19 cellular contexts compared by ENCODE assay signal in genomic region chr9:112731971-112732370, GRCh38.
"Had no signal": no experiment of that assay in that cellular context is flagged by ENCODE, and none has a peak within 500 bp of the region (broad histone marks: within the 10 kb centered on the region; RNA-seq: fewer than 3 reads in every experiment).

No MANE protein-coding gene starts in this region.

- H3K4me1 ChIP-seq: suprapubic skin had no signal

- ATAC-seq: activated CD4-positive, alpha-beta T cell treated with anti-CD3 and anti-CD28 coated beads for 36 hours; activated T-cell treated with anti-CD3 and anti-CD28 coated beads, Interleukin-2, amount 50 U/mL, for 4 hours; naive thymus-derived CD4-positive, alpha-beta T cell; stimulated activated naive CD8-positive, alpha-beta T cell treated with anti-CD3 and anti-CD28 coated beads, Interleukin-15, Interleukin-2, amounts not matched to agents 100 U/mL and 50 U/mL, for 24 hours; T-helper 17 cell had no signal

- H3K9me3 ChIP-seq: adrenal gland, neutrophil, suprapubic skin had no signal

- FAIRE-seq: keratinocyte had no signal

- H3K27me3 Mint-ChIP-seq: activated CD4-positive, alpha-beta memory T cell treated with anti-CD3 and anti-CD28 coated beads, Interleukin-2, amount 10 ng/mL, durations not matched to agents 7 days and 5 days; activated CD4-positive, alpha-beta T cell treated with anti-CD3 and anti-CD28 coated beads for 36 hours; T-helper 17 cell; type B pancreatic cell had no signal

- H3K27ac ChIP-seq: adrenal gland, cardiac muscle cell, dorsolateral prefrontal cortex, neutrophil, skin epidermis, suprapubic skin, WERI-Rb-1 had no signal

- H3K4me3 Mint-ChIP-seq: activated CD4-positive, alpha-beta memory T cell treated with anti-CD3 and anti-CD28 coated beads, Interleukin-2, amount 10 ng/mL, durations not matched to agents 7 days and 5 days; activated CD4-positive, alpha-beta T cell treated with anti-CD3 and anti-CD28 coated beads for 36 hours; activated T-cell treated with anti-CD3 and anti-CD28 coated beads, Interleukin-2, amount 50 U/mL, for 4 hours; naive thymus-derived CD4-positive, alpha-beta T cell; T-helper 17 cell; type B pancreatic cell had no signal

- H3K9me3 Mint-ChIP-seq: activated CD4-positive, alpha-beta memory T cell treated with anti-CD3 and anti-CD28 coated beads, Interleukin-2, amount 10 ng/mL, durations not matched to agents 7 days and 5 days; activated T-cell treated with anti-CD3 and anti-CD28 coated beads, Interleukin-2, amount 50 U/mL, for 4 hours; naive thymus-derived CD4-positive, alpha-beta T cell; type B pancreatic cell had no signal

- H3K4me1 Mint-ChIP-seq: activated CD4-positive, alpha-beta T cell treated with anti-CD3 and anti-CD28 coated beads for 36 hours; T-helper 17 cell had no signal

- H3K27ac Mint-ChIP-seq: activated CD4-positive, alpha-beta memory T cell treated with anti-CD3 and anti-CD28 coated beads, Interleukin-2, amount 10 ng/mL, durations not matched to agents 7 days and 5 days; activated CD4-positive, alpha-beta T cell treated with anti-CD3 and anti-CD28 coated beads for 36 hours; naive thymus-derived CD4-positive, alpha-beta T cell; T-helper 17 cell; type B pancreatic cell had no signal

- H3K36me3 Mint-ChIP-seq: naive thymus-derived CD4-positive, alpha-beta T cell; type B pancreatic cell had no signal

- DNase-seq: activated CD4-positive, alpha-beta memory T cell treated with anti-CD3 and anti-CD28 coated beads, Interleukin-2, amount 10 ng/mL, durations not matched to agents 7 days and 5 days; activated CD4-positive, alpha-beta T cell treated with anti-CD3 and anti-CD28 coated beads for 36 hours; activated effector memory CD4-positive, alpha-beta T cell treated with Interleukin-2 at 50 U/mL for 16 hours; activated naive CD4-positive, alpha-beta T cell treated with anti-CD3 and anti-CD28 coated beads, Interleukin-2, amount 50 U/mL, for 16 hours; activated T-cell treated with anti-CD3 and anti-CD28 coated beads, Interleukin-2, amount 50 U/mL, for 4 hours; adrenal gland; dorsolateral prefrontal cortex; hippocampal formation; naive thymus-derived CD4-positive, alpha-beta T cell; posterior cingulate gyrus; stimulated activated naive CD8-positive, alpha-beta T cell treated with anti-CD3 and anti-CD28 coated beads, Interleukin-15, Interleukin-2, amounts not matched to agents 100 U/mL and 50 U/mL, for 24 hours; T-helper 17 cell; WERI-Rb-1 had no signal

- H3K4me3 ChIP-seq: adrenal gland, cardiac muscle cell, dorsolateral prefrontal cortex, skin epidermis, suprapubic skin had no signal
